Comparison of ENCODE assay signal across 8 cellular contexts in the genomic region with DNA sequence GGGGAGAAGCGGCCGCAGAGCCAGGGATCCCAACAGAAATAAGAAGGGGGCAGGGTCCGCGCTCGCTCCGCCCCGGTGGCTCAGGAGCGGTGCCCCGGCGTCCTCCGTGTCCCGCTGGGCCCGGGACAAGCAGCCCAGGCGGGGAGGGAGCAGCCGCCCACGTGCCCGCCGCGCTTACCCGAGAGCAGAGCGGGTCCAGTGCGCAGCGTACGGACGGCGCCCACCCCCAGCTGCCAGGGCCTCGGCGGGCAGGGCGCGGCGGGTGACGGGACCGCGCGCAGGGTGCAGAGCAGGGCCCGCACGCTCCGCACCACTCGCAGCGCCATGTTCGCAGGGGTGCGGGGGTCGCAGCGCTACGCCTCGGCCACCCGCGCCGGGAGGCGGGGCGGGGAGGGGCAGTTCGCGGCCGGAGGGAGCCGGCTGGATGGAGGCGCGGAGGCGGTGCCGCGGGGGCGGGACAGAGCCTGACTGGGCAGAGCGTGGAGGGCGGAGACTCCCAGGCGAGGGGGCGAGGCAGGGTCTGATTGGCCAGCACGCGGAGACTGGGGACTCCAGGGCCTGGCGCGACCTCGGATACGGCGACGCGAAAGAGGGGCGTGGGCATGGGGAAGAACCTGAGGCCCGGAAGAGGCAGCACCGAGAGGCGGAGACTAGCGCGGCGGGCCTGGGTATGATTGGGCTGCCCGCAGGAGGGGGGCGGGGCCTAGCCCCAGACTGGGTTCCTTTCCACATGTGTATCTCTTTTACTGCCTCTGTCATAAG. TPM values are rescaled to one million over a fixed set of nuclear protein-coding genes. Genes with fewer than 3 reads are reported as not detected.
DNase-seq lines count a peak whose midpoint lies in the region; ATAC-seq, FAIRE-seq and TF ChIP-seq lines count a peak whose summit lies in the region.

A gene (minus strand): TSS at position 443 of the 762 bp plus-strand sequence. CDS start 117 bp downstream, at position 326.

- peak within 1 kb of the TSS; percentile 81 to 98 (median 93) for H3K4me2 ChIP-seq in BLaER1 treated with 17β-estradiol and CSF1 and Interleukin-3, amounts not matched to agents 10 nM and 100 nM
- H3K4me2 ChIP-seq in HepG2 (ENCODE audit: low read depth, low read length): peak within 1 kb of the TSS; percentile 78

- WGBS in HepG2 (ENCODE audit: low lambda C conversion rate): 0% methylated on average over 20 of the region's 83 CpGs

- peaks cover 0 to 9% (median 0%) of the 10 kb centered on the region in 11 experiments; a peak in 2 of 22 replicates for H4K20me1 ChIP-seq in BLaER1 treated with 17β-estradiol and CSF1 and Interleukin-3, amounts not matched to agents 10 nM and 100 nM
- H4K20me1 ChIP-seq in HepG2 (ENCODE audit: insufficient read depth, low read length): no peaks in the 10 kb centered on the region; the same call in 1 of the 2 replicates

- DNase-seq in NCI-H748 treated with DMSO at 0.1 percent for 48 hours (lab: John Stamatoyannopoulos, UW): peak; percentile 85
- peak; percentile 98 to 99 for DNase-seq in activated CD4-positive, alpha-beta T cell treated with anti-CD3 and anti-CD28 coated beads, Interleukin-2, amount 50 U/mL, for 48 hours
- peak; percentile 96 to 99 for DNase-seq in dermis microvascular lymphatic vessel endothelial cell (ENCODE audit: low read depth in 2 of 2)
- peak; percentile 98 for DNase-seq in HepG2 (ENCODE audit: low spot score)
- DNase-seq in stimulated activated CD4-positive, alpha-beta T cell treated with anti-CD3 and anti-CD28 coated beads, Interleukin-4, amount 100 ng/mL, for 1 hour: peak; percentile 98

- H3K4me1 ChIP-seq in BLaER1 treated with 17β-estradiol and CSF1 and Interleukin-3, amounts not matched to agents 10 nM and 100 nM: peaks cover 13 to 31% (median 24%) of the 10 kb centered on the region in 10 experiments; a peak in 19 of 20 replicates
- H3K4me1 ChIP-seq in HepG2 (ENCODE audit: insufficient read depth, low read length): peaks cover 52% of the 10 kb centered on the region

- peak within 1 kb of the TSS in 10 of 11 experiments; percentile 6 to 85 (median 80); a peak in 20 of 22 replicates for H3K27ac ChIP-seq in BLaER1 treated with 17β-estradiol and CSF1 and Interleukin-3, amounts not matched to agents 10 nM and 100 nM
- H3K27ac ChIP-seq in HepG2 (ENCODE audit: extremely low read length, insufficient read depth, low read length): peak within 1 kb of the TSS; percentile 88

- TF ChIP-seq CTCF in HepG2 (CRISPR knock-in tag; IDR thresholded peaks at IDR 0.05): no peak; the same call in 1 of the 2 replicates

- peaks cover 0 to 16% (median 5%) of the 10 kb centered on the region in 11 experiments; a peak in 7 of 22 replicates for H3K36me3 ChIP-seq in BLaER1 treated with 17β-estradiol and CSF1 and Interleukin-3, amounts not matched to agents 10 nM and 100 nM
- H3K36me3 ChIP-seq in HepG2 (replicated peaks in 1 of 2; ENCODE audit: control insufficient read depth in 1 of 2, insufficient read depth in 2 of 2, low read length in 2 of 2): peaks cover 0 to 2% of the 10 kb centered on the region in 2 experiments; a peak in 1 of 5 replicates

- peaks cover 43% of the 10 kb centered on the region for H3K79me2 ChIP-seq in HepG2 (ENCODE audit: insufficient read depth, low read length)

- CTCF ChIA-PET in HepG2 (lab: Yijun Ruan, JAX; ENCODE audit: low intra/inter-chr PET ratio, low total read pairs): no interaction called here

- peak; percentile 98 for FAIRE-seq in HepG2 (lab: Jason Lieb, UNC)

- H3K9ac ChIP-seq in BLaER1 treated with 17β-estradiol and CSF1 and Interleukin-3, amounts not matched to agents 10 nM and 100 nM: peak within 1 kb of the TSS; percentile 77 to 90 (median 82)
- H3K9ac ChIP-seq in HepG2 (ENCODE audit: insufficient read depth, low read depth, low read length): peak within 1 kb of the TSS; percentile 85

- peak; percentile 67 to 82; a peak in 3 of 4 replicates for TF ChIP-seq POLR2A in HepG2 (IDR thresholded peaks at IDR 0.05; ENCODE audit: insufficient read depth in 1 of 2, low read depth in 2 of 2, low read length in 2 of 2)

- peak; percentile 98 for ATAC-seq in GM19372 (IDR thresholded peaks at IDR 0.05; ENCODE audit: low read depth, unreplicated experiment)
- peak; percentile 96 for ATAC-seq in HG03558 (IDR thresholded peaks at IDR 0.05; ENCODE audit: extremely low read depth, unreplicated experiment)
- ATAC-seq in HepG2: peak; percentile 98

- H2AFZ ChIP-seq in HepG2 (ENCODE audit: low read length): peak within 1 kb of the TSS; percentile 68

- BruUV-seq in HepG2 (replicated peaks; lab: Mats Ljungman, UMichigan): no TSS peak

- TF ChIP-seq RAD21 in HepG2 (CRISPR knock-in tag; IDR thresholded peaks at IDR 0.05): peak; percentile 66

- POLR2A ChIA-PET in HepG2 (lab: Yijun Ruan, JAX): no interaction called here

- no peaks in the 10 kb centered on the region for H3K27me3 ChIP-seq in BLaER1 treated with 17β-estradiol and CSF1 and Interleukin-3, amounts not matched to agents 10 nM and 100 nM
- H3K27me3 ChIP-seq in HepG2 (ENCODE audit: control insufficient read depth in 1 of 2, insufficient read depth in 2 of 2, low read length in 2 of 2): no peaks in the 10 kb centered on the region; a peak in 1 of 5 replicates

- intact Hi-C loops in HepG2 (cut with micrococcal nuclease; ENCODE audit: unreplicated experiment): loop anchor here (1.0 to 5.0 kb wide), 4 partner anchors 20 to 219 kb away; a partner anchor contains a TSS

- H3K9me3 ChIP-seq in BLaER1 treated with 17β-estradiol and CSF1 and Interleukin-3, amounts not matched to agents 10 nM and 100 nM (replicated peaks in 1 of 11): no peaks in the 10 kb centered on the region
- H3K9me3 ChIP-seq in HepG2 (ENCODE audit: low read length): no peaks in the 10 kb centered on the region

- peak within 1 kb of the TSS; percentile 75 to 90 (median 86) for H3K4me3 ChIP-seq in BLaER1 treated with 17β-estradiol and CSF1 and Interleukin-3, amounts not matched to agents 10 nM and 100 nM
- peak within 1 kb of the TSS; percentile 75 to 86 (median 83) for H3K4me3 ChIP-seq in HepG2 (replicated peaks in 1 of 3; ENCODE audit: insufficient read depth in 1 of 3, low read depth in 2 of 3, low read length in 3 of 3)

- TF ChIP-seq EP300 in HepG2 (IDR thresholded peaks at IDR 0.05; ENCODE audit: low read depth in 2 of 2, low read length in 2 of 2) (no peak), HepG2 (CRISPR knock-in tag; IDR thresholded peaks at IDR 0.05; ENCODE audit: borderline replicate concordance) (no peak)

- in situ Hi-C loops in HepG2 (cut with HindIII; ENCODE audit: extremely low pct_ligation_motif_present, low pct_unique_long_range_greater_than_20kb): no loop called here

TF ChIP-seq in HepG2, 621 proteins besides CTCF, POLR2A, EP300 and RAD21 (continues in another document):
- TF ChIP-seq ZNF44 (CRISPR knock-in tag; IDR thresholded peaks at IDR 0.05): no peak

RNA-seq across cellular contexts. Expression of the gene that starts here (rescaled TPM):
- total RNA-seq in dermis microvascular lymphatic vessel endothelial cell (9.0 and 18.0 TPM in 2 replicates), HepG2 (2016; rRNA removed; fragmentation: Illumina TruSeq; extraction: Trizol) (103 and 117 TPM in 2 replicates)
- 84.9 and 85.5 TPM in 2 replicates for total RNA-seq in HepG2 (2016; cell fraction: cytosol; rRNA removed; fragmentation: Illumina TruSeq; extraction: Trizol; ENCODE audit: low read depth)
- 106 and 120 TPM in 2 replicates for total RNA-seq in HepG2 (2016; cell fraction: insoluble cytoplasmic fraction; rRNA removed; fragmentation: Illumina TruSeq; extraction: Trizol)
- 113 and 134 TPM in 2 replicates for total RNA-seq in HepG2 (2016; cell fraction: membrane; rRNA removed; fragmentation: Illumina TruSeq; extraction: Trizol)
- total RNA-seq in HepG2 (2016; cell fraction: nucleus; rRNA removed; fragmentation: Illumina TruSeq; extraction: Trizol): 71.3 and 72.1 TPM in 2 replicates
- 23.5 and 35.9 TPM in 2 replicates for polyA plus RNA-seq in HepG2 (2011; rRNA removed)
- polyA plus RNA-seq in HepG2 (2011; cell fraction: cytosol; rRNA removed): 20.5 and 24.4 TPM in 2 replicates
- 8.8 and 13.9 TPM in 2 replicates for polyA plus RNA-seq in HepG2 (2011; cell fraction: nucleus; rRNA removed)
- 56.2 and 79.0 TPM in 2 replicates for polyA plus RNA-seq in HepG2 (2012)
- 230 and 257 TPM in 2 replicates for polyA plus RNA-seq in HepG2 (2016; cell fraction: cytosol; fragmentation: Illumina TruSeq; extraction: Trizol; ENCODE audit: low read depth)
- polyA plus RNA-seq in HepG2 (2016; cell fraction: insoluble cytoplasmic fraction; fragmentation: Illumina TruSeq; extraction: Trizol; ENCODE audit: low read depth): 211 and 234 TPM in 2 replicates
- 224 and 230 TPM in 2 replicates for polyA plus RNA-seq in HepG2 (2016; cell fraction: membrane; fragmentation: Illumina TruSeq; extraction: Trizol; ENCODE audit: low read depth)
- 155 and 164 TPM in 2 replicates for polyA plus RNA-seq in HepG2 (2016; cell fraction: nucleus; fragmentation: Illumina TruSeq; extraction: Trizol; ENCODE audit: insufficient read depth, low read depth)
- polyA minus RNA-seq in HepG2 (2011; rRNA and poly(A)+ RNA removed; ENCODE audit: low replicate concordance): 4.9 and 6.7 TPM in 2 replicates
- polyA minus RNA-seq in HepG2 (2011; cell fraction: cytosol; rRNA and poly(A)+ RNA removed): 17.2 and 17.8 TPM in 2 replicates
- 21.4 and 23.0 TPM in 2 replicates for polyA minus RNA-seq in HepG2 (2011; cell fraction: nucleus; rRNA and poly(A)+ RNA removed)

Comparison
In these comparisons a context has a peak if more than half of its experiments do, and no peak if none do; other contexts are left out.
1. Peak in every context shown above with its lines: DNase-seq, ATAC-seq, H3K4me3 ChIP-seq and H3K27ac ChIP-seq.